Comparison of ENCODE assay signal across 20 cellular contexts in genomic region chr18:9283789-9284188, GRCh38. TPM values are rescaled to one million over a fixed set of nuclear protein-coding genes. Genes with fewer than 3 reads are reported as not detected.
DNase-seq lines count a peak whose midpoint lies in the region; ATAC-seq and TF ChIP-seq lines count a peak whose summit lies in the region.
"Had no signal": no experiment of that assay in that cellular context is flagged by ENCODE, and none has a peak within 500 bp of the region (broad histone marks: within the 10 kb centered on the region; RNA-seq: fewer than 3 reads in every experiment).

No MANE protein-coding gene starts in this region.

- no peaks in the 10 kb centered on the region for H3K9me3 Mint-ChIP-seq in stimulated activated effector memory CD8-positive, alpha-beta T cell treated with anti-CD3 and anti-CD28 coated beads, Interleukin-12 subunit alpha, Interleukin-12 subunit beta, amount 100 ng/mL, for 72 hours
- no peaks in the 10 kb centered on the region for H3K9me3 Mint-ChIP-seq in natural killer cell treated with Interleukin-12 subunit alpha and Interleukin-12 subunit beta and Interleukin-15 and Interleukin-18, amount 100 ng/mL, for 72 hours
- H3K9me3 Mint-ChIP-seq: HFFc6 had no signal

- TF ChIP-seq POLR2A in heart left ventricle (IDR thresholded peaks at IDR 0.05) = no peak

- no peaks in the 10 kb centered on the region for H3K4me1 Mint-ChIP-seq in stimulated activated effector memory CD8-positive, alpha-beta T cell treated with anti-CD3 and anti-CD28 coated beads, Interleukin-12 subunit alpha, Interleukin-12 subunit beta, amount 100 ng/mL, for 72 hours
- H3K4me1 Mint-ChIP-seq in natural killer cell treated with Interleukin-12 subunit alpha and Interleukin-12 subunit beta and Interleukin-15 and Interleukin-18, amount 100 ng/mL, for 72 hours (ENCODE audit: low read depth in 2 of 2) = no peaks in the 10 kb centered on the region
- H3K4me1 Mint-ChIP-seq: B cell had no signal

- no peak overlapping the region for H3K4me3 ChIP-seq in adipocyte (ENCODE audit: low read length)
- no peak overlapping the region for H3K4me3 ChIP-seq in fibroblast of villous mesenchyme (ENCODE audit: low read depth, low read length)
- H3K4me3 ChIP-seq in heart left ventricle = no peak overlapping the region
- H3K4me3 ChIP-seq: BLaER1, GM12878, GM23338 had no signal

- peaks cover 41% of the 10 kb centered on the region for H3K36me3 ChIP-seq in adipocyte (ENCODE audit: control insufficient read depth, insufficient read depth, low read length, severe bottlenecking)
- peaks cover 0 to 55% (median 46%) of the 10 kb centered on the region in 9 donors for H3K36me3 ChIP-seq in heart left ventricle

- TF ChIP-seq CTCF in fibroblast of villous mesenchyme (IDR thresholded peaks at IDR 0.05; ENCODE audit: insufficient read depth, low read depth, low read length) (no peak), heart left ventricle (IDR thresholded peaks at IDR 0.05) (no peak)

- peak; percentile 33 for DNase-seq in HCEC 1CT
- DNase-seq in adipocyte (ENCODE audit: low read depth) = peak; percentile 24
- DNase-seq in fibroblast of villous mesenchyme (ENCODE audit: low read depth) = peak; percentile 29
- DNase-seq in stimulated activated effector memory CD8-positive, alpha-beta T cell treated with anti-CD3 and anti-CD28 coated beads, Interleukin-12 subunit alpha, Interleukin-12 subunit beta, amount 100 ng/mL, for 72 hours (ENCODE audit: low spot score in 2 of 2) = no peak
- DNase-seq in natural killer cell treated with Interleukin-12 subunit alpha and Interleukin-12 subunit beta and Interleukin-15 and Interleukin-18, amount 100 ng/mL, for 72 hours (ENCODE audit: low spot score) = no peak
- DNase-seq in heart left ventricle = no peak
- DNase-seq: Caco-2; CD4-positive, CD25-positive, alpha-beta regulatory T cell; CD8-positive, alpha-beta T cell; DMS153; DND-41; EL; GDM1; H9; HFFc6 had no signal

- intact Hi-C loops in heart left ventricle (cut with DNase I) = no loop called here

- H3K9me3 ChIP-seq in adipocyte (ENCODE audit: control insufficient read depth, low read length) (no peaks in the 10 kb centered on the region), heart left ventricle (no peaks in the 10 kb centered on the region)
- H3K9me3 ChIP-seq: Caco-2 had no signal

- no peak overlapping the region for H3K27ac Mint-ChIP-seq in stimulated activated effector memory CD8-positive, alpha-beta T cell treated with anti-CD3 and anti-CD28 coated beads, Interleukin-12 subunit alpha, Interleukin-12 subunit beta, amount 100 ng/mL, for 72 hours
- H3K27ac Mint-ChIP-seq in natural killer cell treated with Interleukin-12 subunit alpha and Interleukin-12 subunit beta and Interleukin-15 and Interleukin-18, amount 100 ng/mL, for 72 hours = no peak overlapping the region
- H3K27ac Mint-ChIP-seq: B cell; CD4-positive, CD25-positive, alpha-beta regulatory T cell; CD8-positive, alpha-beta T cell; GM23338; H9; HFFc6 had no signal

- H3K9ac ChIP-seq in adipocyte (ENCODE audit: low read length) = no peak overlapping the region
- H3K9ac ChIP-seq: BLaER1 had no signal

- H3K27me3 ChIP-seq in adipocyte (replicated peaks; ENCODE audit: control insufficient read depth, insufficient read depth, low read length) = no peaks in the 10 kb centered on the region
- no peaks in the 10 kb centered on the region for H3K27me3 ChIP-seq in heart left ventricle
- H3K27me3 ChIP-seq: BLaER1 had no signal

- 85 to 97% (median 90%) methylated on average over 2 of the region's 2 CpGs for WGBS in heart left ventricle, 4 donors

- peaks cover 51% of the 10 kb centered on the region for H3K36me3 Mint-ChIP-seq in stimulated activated effector memory CD8-positive, alpha-beta T cell treated with anti-CD3 and anti-CD28 coated beads, Interleukin-12 subunit alpha, Interleukin-12 subunit beta, amount 100 ng/mL, for 72 hours
- peaks cover 16% of the 10 kb centered on the region for H3K36me3 Mint-ChIP-seq in natural killer cell treated with Interleukin-12 subunit alpha and Interleukin-12 subunit beta and Interleukin-15 and Interleukin-18, amount 100 ng/mL, for 72 hours

- H3K4me1 ChIP-seq in adipocyte (ENCODE audit: control insufficient read depth, insufficient read depth, low read length) (no peaks in the 10 kb centered on the region), heart left ventricle (no peaks in the 10 kb centered on the region)
- H3K4me1 ChIP-seq: BLaER1, Caco-2 had no signal

- no peak for ATAC-seq in stimulated activated effector memory CD8-positive, alpha-beta T cell treated with anti-CD3 and anti-CD28 coated beads, Interleukin-12 subunit alpha, Interleukin-12 subunit beta, amount 100 ng/mL, for 72 hours
- no peak for ATAC-seq in natural killer cell treated with Interleukin-12 subunit alpha and Interleukin-12 subunit beta and Interleukin-15 and Interleukin-18, amount 100 ng/mL, for 72 hours
- ATAC-seq in heart left ventricle = no peak
- ATAC-seq: CD8-positive, alpha-beta T cell; GM12878; GM23338 had no signal

- H3K27me3 Mint-ChIP-seq in natural killer cell treated with Interleukin-12 subunit alpha and Interleukin-12 subunit beta and Interleukin-15 and Interleukin-18, amount 100 ng/mL, for 72 hours = no peaks in the 10 kb centered on the region
- H3K27me3 Mint-ChIP-seq: B cell; CD4-positive, CD25-positive, alpha-beta regulatory T cell had no signal

- no peak overlapping the region for H3K4me3 Mint-ChIP-seq in stimulated activated effector memory CD8-positive, alpha-beta T cell treated with anti-CD3 and anti-CD28 coated beads, Interleukin-12 subunit alpha, Interleukin-12 subunit beta, amount 100 ng/mL, for 72 hours
- H3K4me3 Mint-ChIP-seq in natural killer cell treated with Interleukin-12 subunit alpha and Interleukin-12 subunit beta and Interleukin-15 and Interleukin-18, amount 100 ng/mL, for 72 hours = no peak overlapping the region
- H3K4me3 Mint-ChIP-seq: B cell; CD4-positive, CD25-positive, alpha-beta regulatory T cell; CD8-positive, alpha-beta T cell; GM23338; H9; HFFc6 had no signal

- no peak overlapping the region for H3K27ac ChIP-seq in heart left ventricle
- H3K27ac ChIP-seq: BLaER1, C4-2B had no signal

RNA-seq across cellular contexts. Expression of gene TWSG1, which starts 50.8 kb away (rescaled TPM):
- 118 and 181 TPM in 2 replicates for total RNA-seq in fibroblast of villous mesenchyme
- 10 to 100 TPM; 37.4 to 65.5 TPM for total RNA-seq in natural killer cell treated with Interleukin-12 subunit alpha and Interleukin-12 subunit beta and Interleukin-15 and Interleukin-18, amount 100 ng/mL, for 72 hours
- total RNA-seq in heart left ventricle = 10 to 100 TPM in 6 of 9 donors, 1 to 10 TPM in 3; 9.0 to 18.0 (median 13.6) TPM
- polyA plus RNA-seq in heart left ventricle = 1 to 10 TPM; 6.9 to 8.4 TPM

Comparison
In these comparisons a context has a peak if more than half of its experiments do, and no peak if none do; other contexts are left out.
1. DNase-seq: peak in HCEC 1CT (single experiment), adipocyte (single experiment) and fibroblast of villous mesenchyme (single experiment); none in stimulated activated effector memory CD8-positive, alpha-beta T cell treated with anti-CD3 and anti-CD28 coated beads, Interleukin-12 subunit alpha, Interleukin-12 subunit beta, amount 100 ng/mL, for 72 hours (0 of 2), natural killer cell treated with Interleukin-12 subunit alpha and Interleukin-12 subunit beta and Interleukin-15 and Interleukin-18, amount 100 ng/mL, for 72 hours (single experiment) and heart left ventricle (0 of 5).